ENCODE assay signal across 9 cellular contexts in the genomic region with DNA sequence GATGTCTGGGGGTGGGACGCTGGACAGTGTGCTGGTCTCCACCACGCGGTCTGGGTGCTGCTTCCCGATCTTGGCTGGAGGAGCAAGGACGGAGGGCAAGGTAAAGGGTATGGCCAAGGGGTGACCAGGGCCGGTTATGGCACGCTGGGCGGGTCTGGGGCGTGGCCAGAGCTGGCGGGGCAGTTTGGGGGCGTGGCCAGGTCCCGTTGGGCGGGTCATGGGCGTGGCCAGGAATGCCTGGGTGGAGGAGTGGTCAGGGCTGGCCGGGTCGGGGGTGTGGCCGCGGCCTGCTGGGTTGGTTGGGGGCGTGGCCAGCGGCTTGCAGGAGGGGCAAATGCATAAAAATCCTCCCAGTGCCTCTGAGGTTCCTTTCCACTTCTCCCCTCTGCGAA. TPM values are rescaled to one million over a fixed set of nuclear protein-coding genes. Genes with fewer than 3 reads are reported as not detected.
DNase-seq lines count a peak whose midpoint lies in the region; ATAC-seq and TF ChIP-seq lines count a peak whose summit lies in the region.
"Had no signal": no experiment of that assay in that cellular context is flagged by ENCODE, and none has a peak within 500 bp of the region (broad histone marks: within the 10 kb centered on the region; RNA-seq: fewer than 3 reads in every experiment).

No MANE protein-coding gene starts in this region.

- POLR2A ChIA-PET in activated CD4-positive, alpha-beta T cell treated with anti-CD3 and anti-CD28 coated beads, Interleukin-2, amount 10 ng/mL, durations not matched to agents 7 days and 5 days (lab: Charles Lee) = no interaction called here
- POLR2A ChIA-PET in naive thymus-derived CD8-positive, alpha-beta T cell (lab: Charles Lee) = interaction anchor here (1.3 to 1.6 kb wide), 3 partner anchors 12 to 146 kb away, joined by 3 read pairs; a partner anchor contains a TSS

- intact Hi-C loops in dendritic cell treated with granulocyte-macrophage colony-stimulating factor and Interleukin-4, amounts not matched to agents 40 ng/mL and 50 ng/mL, for 4 days (cut with micrococcal nuclease) = no loop called here
- intact Hi-C loops in natural killer cell (cut with micrococcal nuclease) = no loop called here

- no peak for TF ChIP-seq CTCF in natural killer cell (IDR thresholded peaks at IDR 0.05)

- peak; percentile 24 to 48 (median 47) for ATAC-seq in natural killer cell
- ATAC-seq in HG02678 (IDR thresholded peaks at IDR 0.05; ENCODE audit: unreplicated experiment) = no peak
- no peak for ATAC-seq in naive thymus-derived CD8-positive, alpha-beta T cell

- peaks cover 36% of the 10 kb centered on the region for H3K36me3 Mint-ChIP-seq in activated CD4-positive, alpha-beta T cell treated with anti-CD3 and anti-CD28 coated beads, Interleukin-2, amount 10 ng/mL, durations not matched to agents 7 days and 5 days (ENCODE audit: low read depth)
- H3K36me3 Mint-ChIP-seq in dendritic cell treated with granulocyte-macrophage colony-stimulating factor and Interleukin-4, amounts not matched to agents 40 ng/mL and 50 ng/mL, for 4 days (ENCODE audit: low read depth) = peaks cover 98% of the 10 kb centered on the region
- no peaks in the 10 kb centered on the region for H3K36me3 Mint-ChIP-seq in natural killer cell
- H3K36me3 Mint-ChIP-seq in naive thymus-derived CD8-positive, alpha-beta T cell = peaks cover 0 to 54% (median 3%) of the 10 kb centered on the region in 3 donors

- H3K4me3 Mint-ChIP-seq in activated CD4-positive, alpha-beta T cell treated with anti-CD3 and anti-CD28 coated beads, Interleukin-2, amount 10 ng/mL, durations not matched to agents 7 days and 5 days = no peak overlapping the region
- no peak overlapping the region for H3K4me3 Mint-ChIP-seq in dendritic cell treated with granulocyte-macrophage colony-stimulating factor and Interleukin-4, amounts not matched to agents 40 ng/mL and 50 ng/mL, for 4 days
- no peak overlapping the region for H3K4me3 Mint-ChIP-seq in natural killer cell
- H3K4me3 Mint-ChIP-seq in naive thymus-derived CD8-positive, alpha-beta T cell = peak overlapping the region in 1 of 10 donors; percentile 36
- H3K4me3 Mint-ChIP-seq: T-helper 1 cell treated with Interleukin-12 subunit alpha and Interleukin-12 subunit beta and Interleukin-4 antibody, amounts not matched to agents 30 μg/mL and 1 μg/mL, for 36 hours had no signal

- CTCF ChIA-PET in activated CD4-positive, alpha-beta T cell treated with anti-CD3 and anti-CD28 coated beads, Interleukin-2, amount 10 ng/mL, durations not matched to agents 7 days and 5 days (lab: Charles Lee) = interaction anchor here (1.0 to 2.0 kb wide), 2 partner anchors 9 to 72 kb away, joined by 8 to 13 read pairs; no protein-coding TSS in a partner anchor

- H3K27me3 Mint-ChIP-seq in activated CD4-positive, alpha-beta T cell treated with anti-CD3 and anti-CD28 coated beads, Interleukin-2, amount 10 ng/mL, durations not matched to agents 7 days and 5 days = no peaks in the 10 kb centered on the region
- no peaks in the 10 kb centered on the region for H3K27me3 Mint-ChIP-seq in dendritic cell treated with granulocyte-macrophage colony-stimulating factor and Interleukin-4, amounts not matched to agents 40 ng/mL and 50 ng/mL, for 4 days
- H3K27me3 Mint-ChIP-seq in natural killer cell (ENCODE audit: low read depth in 2 of 2) = no peaks in the 10 kb centered on the region
- H3K27me3 Mint-ChIP-seq in naive thymus-derived CD8-positive, alpha-beta T cell = no peaks in the 10 kb centered on the region

- no peaks in the 10 kb centered on the region for H3K9me3 Mint-ChIP-seq in activated CD4-positive, alpha-beta T cell treated with anti-CD3 and anti-CD28 coated beads, Interleukin-2, amount 10 ng/mL, durations not matched to agents 7 days and 5 days
- H3K9me3 Mint-ChIP-seq in dendritic cell treated with granulocyte-macrophage colony-stimulating factor and Interleukin-4, amounts not matched to agents 40 ng/mL and 50 ng/mL, for 4 days = no peaks in the 10 kb centered on the region
- H3K9me3 Mint-ChIP-seq in natural killer cell = no peaks in the 10 kb centered on the region
- no peaks in the 10 kb centered on the region for H3K9me3 Mint-ChIP-seq in naive thymus-derived CD8-positive, alpha-beta T cell
- H3K9me3 Mint-ChIP-seq: T-helper 1 cell treated with Interleukin-12 subunit alpha and Interleukin-12 subunit beta and Interleukin-4 antibody, amounts not matched to agents 30 μg/mL and 1 μg/mL, for 36 hours had no signal

- H3K27ac Mint-ChIP-seq in activated CD4-positive, alpha-beta T cell treated with anti-CD3 and anti-CD28 coated beads, Interleukin-2, amount 10 ng/mL, durations not matched to agents 7 days and 5 days = peak overlapping the region; percentile 57
- H3K27ac Mint-ChIP-seq in dendritic cell treated with granulocyte-macrophage colony-stimulating factor and Interleukin-4, amounts not matched to agents 40 ng/mL and 50 ng/mL, for 4 days = peak overlapping the region; percentile 88
- H3K27ac Mint-ChIP-seq in natural killer cell = peak overlapping the region in 1 of 2 donors; percentile 52
- peak overlapping the region in 2 of 10 donors; percentile 41 to 82 for H3K27ac Mint-ChIP-seq in naive thymus-derived CD8-positive, alpha-beta T cell
- H3K27ac Mint-ChIP-seq: T-helper 1 cell treated with Interleukin-12 subunit alpha and Interleukin-12 subunit beta and Interleukin-4 antibody, amounts not matched to agents 30 μg/mL and 1 μg/mL, for 36 hours had no signal

- peak; percentile 32 for DNase-seq in activated CD4-positive, alpha-beta T cell treated with anti-CD3 and anti-CD28 coated beads, Interleukin-2, amount 10 ng/mL, durations not matched to agents 7 days and 5 days
- DNase-seq in activated CD4-positive, alpha-beta T cell treated with anti-CD3 and anti-CD28 coated beads for 1 hour = no peak
- peak; percentile 51 for DNase-seq in OCI-M1 (lab: John Stamatoyannopoulos, UW)
- no peak for DNase-seq in natural killer cell
- no peak for DNase-seq in cerebellar cortex (ENCODE audit: low spot score)
- DNase-seq in naive thymus-derived CD8-positive, alpha-beta T cell = no peak

- peaks cover 2% of the 10 kb centered on the region for H3K4me1 Mint-ChIP-seq in activated CD4-positive, alpha-beta T cell treated with anti-CD3 and anti-CD28 coated beads, Interleukin-2, amount 10 ng/mL, durations not matched to agents 7 days and 5 days
- peaks cover 63% of the 10 kb centered on the region for H3K4me1 Mint-ChIP-seq in dendritic cell treated with granulocyte-macrophage colony-stimulating factor and Interleukin-4, amounts not matched to agents 40 ng/mL and 50 ng/mL, for 4 days (ENCODE audit: low read depth)
- H3K4me1 Mint-ChIP-seq in natural killer cell = no peaks in the 10 kb centered on the region
- peaks cover 0 to 9% (median 3%) of the 10 kb centered on the region in 4 donors for H3K4me1 Mint-ChIP-seq in naive thymus-derived CD8-positive, alpha-beta T cell

RNA-seq across cellular contexts. Expression of a gene that starts 19.2 kb away (rescaled TPM):
- 100 to 1,000 TPM; 106 to 114 TPM for total RNA-seq in activated CD4-positive, alpha-beta T cell treated with anti-CD3 and anti-CD28 coated beads, Interleukin-2, amount 10 ng/mL, durations not matched to agents 7 days and 5 days
- total RNA-seq in natural killer cell = 100 to 1,000 TPM; 108 to 126 (median 121) TPM
- 100 to 1,000 TPM; 207 to 225 TPM for total RNA-seq in naive thymus-derived CD8-positive, alpha-beta T cell
- polyA plus RNA-seq in naive thymus-derived CD8-positive, alpha-beta T cell = 100 to 1,000 TPM; 370 to 465 (median 405) TPM

RNA-seq across cellular contexts. Expression of a gene that starts 27.8 kb away (rescaled TPM):
- total RNA-seq in activated CD4-positive, alpha-beta T cell treated with anti-CD3 and anti-CD28 coated beads, Interleukin-2, amount 10 ng/mL, durations not matched to agents 7 days and 5 days = 100 to 1,000 TPM; 120 to 133 TPM
- 100 to 1,000 TPM in 1 of 3 donors, 10 to 100 TPM in 2; 77.3 to 105 (median 91.6) TPM for total RNA-seq in natural killer cell
- 10 to 100 TPM; 88.0 to 95.3 TPM for total RNA-seq in naive thymus-derived CD8-positive, alpha-beta T cell
- polyA plus RNA-seq in naive thymus-derived CD8-positive, alpha-beta T cell = 100 to 1,000 TPM; 159 to 233 (median 187) TPM

RNA-seq across cellular contexts. Expression of a gene that starts 51.1 kb away (rescaled TPM):
- 10 to 100 TPM; 84.7 to 91.7 TPM for total RNA-seq in activated CD4-positive, alpha-beta T cell treated with anti-CD3 and anti-CD28 coated beads, Interleukin-2, amount 10 ng/mL, durations not matched to agents 7 days and 5 days
- 100 to 1,000 TPM in 1 of 3 donors, 10 to 100 TPM in 2; 92.0 to 106 (median 94.3) TPM for total RNA-seq in natural killer cell
- total RNA-seq in naive thymus-derived CD8-positive, alpha-beta T cell = 10 to 100 TPM; 69.7 to 82.4 TPM
- 1 to 10 TPM in 2 of 3 donors, under 1 TPM in 1; 0.68 to 2.3 (median 1.0) TPM for polyA plus RNA-seq in naive thymus-derived CD8-positive, alpha-beta T cell

RNA-seq across cellular contexts. Expression of a gene that starts 56.0 kb away (rescaled TPM):
- 100 to 1,000 TPM; 487 to 570 TPM for total RNA-seq in activated CD4-positive, alpha-beta T cell treated with anti-CD3 and anti-CD28 coated beads, Interleukin-2, amount 10 ng/mL, durations not matched to agents 7 days and 5 days
- 100 to 1,000 TPM; 535 to 601 (median 560) TPM for total RNA-seq in natural killer cell
- total RNA-seq in naive thymus-derived CD8-positive, alpha-beta T cell = 1,000 to 10,000 TPM; 1,025 to 1,060 TPM
- 100 to 1,000 TPM; 261 to 681 (median 358) TPM for polyA plus RNA-seq in naive thymus-derived CD8-positive, alpha-beta T cell

Comparison
In these comparisons a context has a peak if more than half of its experiments do, and no peak if none do; other contexts are left out.
1. DNase-seq: peak in activated CD4-positive, alpha-beta T cell treated with anti-CD3 and anti-CD28 coated beads, Interleukin-2, amount 10 ng/mL, durations not matched to agents 7 days and 5 days (single experiment) and OCI-M1 (single experiment); none in activated CD4-positive, alpha-beta T cell treated with anti-CD3 and anti-CD28 coated beads for 1 hour (single experiment), natural killer cell (single experiment), cerebellar cortex (single experiment) and naive thymus-derived CD8-positive, alpha-beta T cell (0 of 10).
2. ATAC-seq: peak in natural killer cell (3 of 3); none in HG02678 (single experiment) and naive thymus-derived CD8-positive, alpha-beta T cell (0 of 2).